ENCODE assay signal across 1 cellular context in the genomic region with DNA sequence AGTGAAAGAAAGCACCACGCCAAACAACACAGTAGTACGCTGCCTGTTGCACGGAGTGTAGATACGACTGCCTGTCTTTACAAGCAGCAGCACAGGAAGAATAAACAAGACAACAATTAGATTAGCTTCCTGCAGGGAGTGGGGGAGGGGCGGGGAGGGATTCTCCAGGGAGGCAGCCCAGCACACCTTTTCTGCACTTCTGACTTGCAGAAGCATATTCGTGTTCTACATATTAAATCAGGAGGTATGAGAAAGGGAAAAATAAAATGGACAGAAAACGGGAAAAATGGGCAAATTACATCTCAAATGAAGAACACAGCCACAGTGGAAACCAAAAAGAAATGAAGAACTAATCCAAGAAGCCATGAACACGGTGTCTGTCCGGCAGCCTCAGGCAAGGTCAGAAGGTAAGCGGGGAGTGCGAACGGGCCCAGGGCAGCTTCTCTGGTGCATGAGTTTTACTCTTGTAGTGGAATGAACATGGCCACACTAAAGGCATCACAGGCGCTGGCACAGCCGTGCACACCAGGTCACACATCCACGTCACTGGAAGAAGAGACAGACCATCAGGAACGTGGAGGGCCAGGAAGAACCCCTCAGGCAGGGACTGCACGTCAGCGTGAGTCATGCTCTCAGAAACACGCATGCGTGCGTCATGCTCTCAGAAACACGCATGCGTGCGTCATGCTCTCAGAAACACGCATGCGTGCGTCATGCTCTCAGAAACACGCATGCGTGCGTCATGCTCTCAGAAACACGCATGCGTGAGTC.
A peak's percentile ranks its signal among the peaks of the same experiment; 100 is the strongest.
TF ChIP-seq lines count a peak whose summit lies in the region.

No MANE protein-coding gene starts in this region.

TF ChIP-seq in SK-N-SH, 30 proteins besides CTCF, POLR2A, EP300 and RAD21:
- peak; percentile 69 for TF ChIP-seq RCOR1 (IDR thresholded peaks at IDR 0.05; ENCODE audit: low read length)
- TF ChIP-seq USF2 (IDR thresholded peaks at IDR 0.05; ENCODE audit: borderline replicate concordance, low read depth, low read length), result no peak
- peak; percentile 18; the same call in 1 of the 2 replicates for TF ChIP-seq SMC3 (IDR thresholded peaks at IDR 0.05; ENCODE audit: low read depth, low read length)
- TF ChIP-seq TAF1 (IDR thresholded peaks at IDR 0.05; ENCODE audit: borderline replicate concordance, low read depth, low read length), result no peak
- peak; percentile 72; the same call in 1 of the 2 replicates for TF ChIP-seq FOXJ3 (CRISPR knock-in tag; IDR thresholded peaks at IDR 0.05)
- TF ChIP-seq TEAD4 (IDR thresholded peaks at IDR 0.05; ENCODE audit: borderline replicate concordance, insufficient read depth), result no peak
- no peak for TF ChIP-seq MAX (IDR thresholded peaks at IDR 0.05; ENCODE audit: low read depth)
- TF ChIP-seq SIN3A (IDR thresholded peaks at IDR 0.05; ENCODE audit: borderline replicate concordance, low read depth, low read length), result no peak
- no peak for TF ChIP-seq REST (IDR thresholded peaks at IDR 0.05; ENCODE audit: low read depth, low read length)
- no peak for TF ChIP-seq FOXM1 (IDR thresholded peaks at IDR 0.05; ENCODE audit: low read depth)
- no peak for TF ChIP-seq NFIC (IDR thresholded peaks at IDR 0.05; ENCODE audit: borderline replicate concordance)
- TF ChIP-seq NRF1 (IDR thresholded peaks at IDR 0.05; ENCODE audit: low read depth, low read length), result no peak
- peak; percentile 7 for TF ChIP-seq CHD2 (IDR thresholded peaks at IDR 0.05; ENCODE audit: low read length, partially characterized antibody)
- TF ChIP-seq JUND (IDR thresholded peaks at IDR 0.05), result no peak
- peak; percentile 77; the same call in 1 of the 2 replicates for TF ChIP-seq MXI1 (IDR thresholded peaks at IDR 0.05; ENCODE audit: low read depth, low read length)
- TF ChIP-seq, protein P1, sequence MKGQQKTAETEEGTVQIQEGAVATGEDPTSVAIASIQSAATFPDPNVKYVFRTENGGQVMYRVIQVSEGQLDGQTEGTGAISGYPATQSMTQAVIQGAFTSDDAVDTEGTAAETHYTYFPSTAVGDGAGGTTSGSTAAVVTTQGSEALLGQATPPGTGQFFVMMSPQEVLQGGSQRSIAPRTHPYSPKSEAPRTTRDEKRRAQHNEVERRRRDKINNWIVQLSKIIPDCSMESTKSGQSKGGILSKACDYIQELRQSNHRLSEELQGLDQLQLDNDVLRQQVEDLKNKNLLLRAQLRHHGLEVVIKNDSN (IDR thresholded peaks at IDR 0.05; ENCODE audit: borderline replicate concordance, low read depth), result no peak
